In the genomic region with DNA sequence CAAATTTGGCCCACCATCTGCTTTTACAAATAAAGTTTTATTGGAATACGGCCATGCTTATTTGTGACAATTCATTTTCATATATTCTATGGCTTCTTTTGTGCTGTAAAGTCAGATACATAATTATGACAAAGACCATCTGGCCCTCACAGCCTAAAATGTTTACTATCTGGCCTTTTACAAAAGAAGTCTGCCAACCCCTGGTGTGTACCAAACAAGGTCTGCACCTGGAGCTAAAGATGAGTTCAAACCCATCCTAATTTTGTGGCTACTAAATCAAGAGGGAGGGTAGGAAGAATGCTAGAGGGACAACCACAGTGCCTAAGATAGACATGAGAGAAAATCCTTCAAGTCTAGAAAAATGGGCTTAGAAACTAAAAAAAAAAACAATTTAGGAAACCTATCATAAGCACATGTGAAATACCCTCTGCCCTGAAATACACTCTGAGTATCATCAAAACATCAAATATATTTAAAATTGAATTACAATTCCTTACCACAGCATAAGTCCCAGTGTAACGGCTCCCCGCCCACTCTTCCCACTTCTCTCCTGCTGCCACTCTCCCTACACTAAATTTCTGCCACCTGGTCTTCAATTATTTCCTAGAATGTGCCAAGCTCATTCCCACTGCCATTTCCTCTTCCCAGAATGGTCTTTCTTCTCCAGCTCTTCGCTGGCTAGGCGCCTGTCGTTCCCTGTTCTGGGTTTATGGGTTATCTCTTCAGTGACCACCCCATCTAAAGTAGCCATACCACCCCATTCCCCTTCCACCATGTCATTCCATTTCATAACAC, we compare ENCODE assay signal across 1 cellular context.
TF ChIP-seq lines count a peak whose summit lies in the region.

No MANE protein-coding gene starts in this region.

TF ChIP-seq in K562, 482 proteins besides CTCF, POLR2A, EP300 and RAD21:
- TF ChIP-seq, protein P1, sequence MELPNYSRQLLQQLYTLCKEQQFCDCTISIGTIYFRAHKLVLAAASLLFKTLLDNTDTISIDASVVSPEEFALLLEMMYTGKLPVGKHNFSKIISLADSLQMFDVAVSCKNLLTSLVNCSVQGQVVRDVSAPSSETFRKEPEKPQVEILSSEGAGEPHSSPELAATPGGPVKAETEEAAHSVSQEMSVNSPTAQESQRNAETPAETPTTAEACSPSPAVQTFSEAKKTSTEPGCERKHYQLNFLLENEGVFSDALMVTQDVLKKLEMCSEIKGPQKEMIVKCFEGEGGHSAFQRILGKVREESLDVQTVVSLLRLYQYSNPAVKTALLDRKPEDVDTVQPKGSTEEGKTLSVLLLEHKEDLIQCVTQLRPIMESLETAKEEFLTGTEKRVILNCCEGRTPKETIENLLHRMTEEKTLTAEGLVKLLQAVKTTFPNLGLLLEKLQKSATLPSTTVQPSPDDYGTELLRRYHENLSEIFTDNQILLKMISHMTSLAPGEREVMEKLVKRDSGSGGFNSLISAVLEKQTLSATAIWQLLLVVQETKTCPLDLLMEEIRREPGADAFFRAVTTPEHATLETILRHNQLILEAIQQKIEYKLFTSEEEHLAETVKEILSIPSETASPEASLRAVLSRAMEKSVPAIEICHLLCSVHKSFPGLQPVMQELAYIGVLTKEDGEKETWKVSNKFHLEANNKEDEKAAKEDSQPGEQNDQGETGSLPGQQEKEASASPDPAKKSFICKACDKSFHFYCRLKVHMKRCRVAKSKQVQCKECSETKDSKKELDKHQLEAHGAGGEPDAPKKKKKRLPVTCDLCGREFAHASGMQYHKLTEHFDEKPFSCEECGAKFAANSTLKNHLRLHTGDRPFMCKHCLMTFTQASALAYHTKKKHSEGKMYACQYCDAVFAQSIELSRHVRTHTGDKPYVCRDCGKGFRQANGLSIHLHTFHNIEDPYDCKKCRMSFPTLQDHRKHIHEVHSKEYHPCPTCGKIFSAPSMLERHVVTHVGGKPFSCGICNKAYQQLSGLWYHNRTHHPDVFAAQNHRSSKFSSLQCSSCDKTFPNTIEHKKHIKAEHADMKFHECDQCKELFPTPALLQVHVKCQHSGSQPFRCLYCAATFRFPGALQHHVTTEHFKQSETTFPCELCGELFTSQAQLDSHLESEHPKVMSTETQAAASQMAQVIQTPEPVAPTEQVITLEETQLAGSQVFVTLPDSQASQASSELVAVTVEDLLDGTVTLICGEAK (IDR thresholded peaks at IDR 0.05) = peak; percentile 50; the same call in 1 of the 2 replicates
- TF ChIP-seq, protein P1 (CRISPR knock-in tag; IDR thresholded peaks at IDR 0.05) = no peak
- no peak for TF ChIP-seq ZNF507 (tag; conservative IDR thresholded peaks at IDR 0.05)
